ENCODE assay signal across 21 cellular contexts in genomic region chr2:23697256-23697655, GRCh38.
"Had no signal": no experiment of that assay in that cellular context is flagged by ENCODE, and none has a peak within 500 bp of the region (broad histone marks: within the 10 kb centered on the region; RNA-seq: fewer than 3 reads in every experiment).

No MANE protein-coding gene starts in this region.

- ATAC-seq: foreskin keratinocyte; naive thymus-derived CD8-positive, alpha-beta T cell; stimulated activated naive CD8-positive, alpha-beta T cell treated with anti-CD3 and anti-CD28 coated beads, Interleukin-15, Interleukin-2, amounts not matched to agents 100 U/mL and 50 U/mL, for 24 hours had no signal

- H3K27me3 Mint-ChIP-seq: activated naive CD8-positive, alpha-beta T cell treated with anti-CD3 and anti-CD28 coated beads for 36 hours; activated T-cell treated with anti-CD3 and anti-CD28 coated beads, Interleukin-2, amount 50 U/mL, for 24 hours; naive thymus-derived CD8-positive, alpha-beta T cell had no signal

- H3K27ac Mint-ChIP-seq: activated naive CD8-positive, alpha-beta T cell treated with anti-CD3 and anti-CD28 coated beads for 36 hours; activated T-cell treated with anti-CD3 and anti-CD28 coated beads, Interleukin-2, amount 50 U/mL, for 24 hours; activated T-helper 2 cell treated with anti-CD3 and anti-CD28 coated beads, Interferon-gamma antibody, Interleukin-2, Interleukin-4, amounts not matched to agents 10 μg/mL and 5 μg/mL and 100 μg/mL, durations not matched to agents 14 hours and 24 hours and 36 hours; mesothelial cell of epicardium had no signal

- H3K27ac ChIP-seq: foreskin keratinocyte, left ventricle myocardium inferior, ovary, psoas muscle, right atrium auricular region, tibial artery had no signal

- H3K4me1 ChIP-seq: foreskin keratinocyte, right atrium auricular region, tibial artery had no signal

- H3K27me3 ChIP-seq: foreskin keratinocyte, ovary, right atrium auricular region, tibial artery had no signal

- H3K36me3 ChIP-seq: ovary had no signal

- H3K9me3 Mint-ChIP-seq: activated naive CD8-positive, alpha-beta T cell treated with anti-CD3 and anti-CD28 coated beads for 36 hours; activated T-cell treated with anti-CD3 and anti-CD28 coated beads, Interleukin-2, amount 50 U/mL, for 24 hours; activated T-helper 2 cell treated with anti-CD3 and anti-CD28 coated beads, Interferon-gamma antibody, Interleukin-2, Interleukin-4, amounts not matched to agents 10 μg/mL and 5 μg/mL and 100 μg/mL, durations not matched to agents 14 hours and 24 hours and 36 hours; naive thymus-derived CD8-positive, alpha-beta T cell had no signal

- H3K9me3 ChIP-seq: left ventricle myocardium inferior, ovary, psoas muscle, right atrium auricular region, tibial artery had no signal

- H3K4me3 ChIP-seq: left ventricle myocardium inferior, ovary, psoas muscle, right atrium auricular region, tibial artery had no signal

- H3K4me1 Mint-ChIP-seq: activated naive CD8-positive, alpha-beta T cell treated with anti-CD3 and anti-CD28 coated beads for 36 hours had no signal

- H3K4me3 Mint-ChIP-seq: activated naive CD8-positive, alpha-beta T cell treated with anti-CD3 and anti-CD28 coated beads for 36 hours; activated T-cell treated with anti-CD3 and anti-CD28 coated beads, Interleukin-2, amount 50 U/mL, for 24 hours; mesothelial cell of epicardium; naive thymus-derived CD8-positive, alpha-beta T cell had no signal

- DNase-seq: activated CD4-positive, alpha-beta T cell treated with anti-CD3 and anti-CD28 coated beads for 1 hour; activated CD4-positive, alpha-beta T cell treated with anti-CD3 and anti-CD28 coated beads, Interleukin-2, amount 50 U/mL, for 4 hours; activated CD8-positive, alpha-beta memory T cell treated with anti-CD3 and anti-CD28 coated beads for 24 hours; activated CD8-positive, alpha-beta memory T cell treated with anti-CD3 and anti-CD28 coated beads, Interleukin-2, amount 50 U/mL, for 4 hours; activated naive CD4-positive, alpha-beta T cell; activated naive CD8-positive, alpha-beta T cell treated with anti-CD3 and anti-CD28 coated beads for 36 hours; activated T-cell treated with anti-CD3 and anti-CD28 coated beads, Interleukin-2, amount 50 U/mL, for 24 hours; effector CD4-positive, alpha-beta T cell; foreskin keratinocyte; hippocampal formation; left ventricle myocardium inferior; naive thymus-derived CD8-positive, alpha-beta T cell; ovary; psoas muscle; stimulated activated CD4-positive, alpha-beta T cell treated with anti-CD3 and anti-CD28 coated beads, Interleukin-4, amount 100 ng/mL, for 24 hours; stimulated activated naive CD8-positive, alpha-beta T cell treated with anti-CD3 and anti-CD28 coated beads, Interleukin-15, Interleukin-2, amounts not matched to agents 100 U/mL and 50 U/mL, for 24 hours; T-helper 9 cell had no signal
